Comparison of ENCODE assay signal across 2 cellular contexts in genomic region chr9:133028221-133028620, GRCh38.
TF ChIP-seq lines count a peak whose summit lies in the region.

No MANE protein-coding gene starts in this region.

TF ChIP-seq in SK-N-SH, 30 proteins besides CTCF, POLR2A, EP300 and RAD21:
- no peak for TF ChIP-seq FOXJ3 (CRISPR knock-in tag; IDR thresholded peaks at IDR 0.05)
- no peak for TF ChIP-seq PBX3 (IDR thresholded peaks at IDR 0.05)
- no peak for TF ChIP-seq EZH2phosphoT487 (IDR thresholded peaks at IDR 0.05; ENCODE audit: borderline replicate concordance, low read depth)

TF ChIP-seq in SK-N-SH treated with all-trans-retinoic acid at 6 μM for 48 hours, 23 proteins besides CTCF, POLR2A, EP300 and RAD21:
- TF ChIP-seq TSHZ2 (CRISPR knock-in tag; IDR thresholded peaks at IDR 0.05) (no peak), SNAI2 (CRISPR knock-in tag; IDR thresholded peaks at IDR 0.05) (no peak), RARB (CRISPR knock-in tag; IDR thresholded peaks at IDR 0.05) (no peak), ZNF8 (CRISPR knock-in tag; IDR thresholded peaks at IDR 0.05) (no peak), ARNTL (CRISPR knock-in tag; IDR thresholded peaks at IDR 0.05; ENCODE audit: borderline replicate concordance, low read depth) (no peak), CREB5 (CRISPR knock-in tag; IDR thresholded peaks at IDR 0.05; ENCODE audit: low read depth) (no peak), POU6F1 (CRISPR knock-in tag; IDR thresholded peaks at IDR 0.05; ENCODE audit: borderline replicate concordance, low read depth) (no peak), PPARA (CRISPR knock-in tag; IDR thresholded peaks at IDR 0.05; ENCODE audit: borderline replicate concordance) (no peak), ZC3H10 (CRISPR knock-in tag; IDR thresholded peaks at IDR 0.05) (no peak), TOX (CRISPR knock-in tag; IDR thresholded peaks at IDR 0.05; ENCODE audit: borderline replicate concordance) (no peak)
